Comparison of ENCODE assay signal across 20 cellular contexts in the genomic region with DNA sequence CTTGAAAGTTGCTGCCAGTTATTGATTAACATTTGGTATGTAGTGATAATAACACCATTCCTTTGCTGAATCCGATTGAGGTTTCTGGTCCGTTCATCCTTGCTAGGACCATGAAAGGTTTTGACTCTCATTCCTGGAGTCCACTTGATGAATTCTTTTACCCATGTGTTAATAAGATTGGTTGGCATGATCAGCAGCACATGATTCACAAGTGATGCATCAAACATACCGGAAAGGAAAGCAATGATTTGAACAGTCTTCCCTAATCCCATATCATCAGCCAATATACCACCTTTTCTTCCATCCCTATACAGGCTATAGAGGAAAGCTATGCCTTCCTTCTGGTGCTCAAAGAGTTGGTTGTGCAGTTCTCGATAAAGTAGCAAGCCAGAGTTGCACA. TPM values are rescaled to one million over a fixed set of nuclear protein-coding genes. Genes with fewer than 3 reads are reported as not detected.
A peak's percentile ranks its signal among the peaks of the same experiment; 100 is the strongest.
DNase-seq lines count a peak whose midpoint lies in the region; ATAC-seq, FAIRE-seq and TF ChIP-seq lines count a peak whose summit lies in the region.
"Had no signal": no experiment of that assay in that cellular context is flagged by ENCODE, and none has a peak within 500 bp of the region (broad histone marks: within the 10 kb centered on the region; RNA-seq: fewer than 3 reads in every experiment).

No MANE protein-coding gene starts in this region.

- no peak overlapping the region for H3K27ac Mint-ChIP-seq in astrocyte (ENCODE audit: unreplicated experiment)
- no peak overlapping the region for H3K27ac Mint-ChIP-seq in osteocyte (ENCODE audit: unreplicated experiment)
- H3K27ac Mint-ChIP-seq: CD8-positive, alpha-beta memory T cell had no signal

- H3K9me3 ChIP-seq in A549 (no peaks in the 10 kb centered on the region), astrocyte (ENCODE audit: insufficient read depth, low read depth, low read length) (no peaks in the 10 kb centered on the region)
- H3K9me3 ChIP-seq: BLaER1 treated with 17β-estradiol and CSF1 and Interleukin-3, amounts not matched to agents 10 nM and 100 nM had no signal

- peaks cover 8% of the 10 kb centered on the region for H3K36me3 ChIP-seq in astrocyte (ENCODE audit: insufficient read depth, low read length)

- FAIRE-seq in A549 (lab: Jason Lieb, UNC) (peak; percentile 46), astrocyte (lab: Jason Lieb, UNC) (peak; percentile 97)
- FAIRE-seq: D721Med, G401.6 had no signal

- peaks cover 37% of the 10 kb centered on the region for H3K79me2 ChIP-seq in astrocyte (ENCODE audit: insufficient read depth, low read length)

- H3K9ac ChIP-seq in astrocyte (ENCODE audit: low read length): no peak overlapping the region
- H3K9ac ChIP-seq: BLaER1 treated with 17β-estradiol and CSF1 and Interleukin-3, amounts not matched to agents 10 nM and 100 nM; KMS-11 had no signal

- H4K20me1 ChIP-seq in astrocyte (ENCODE audit: insufficient read depth, low read length): no peaks in the 10 kb centered on the region

- WGBS in A549 (ENCODE audit: missing lambda C conversion rate): 95% methylated on average over 4 of the region's 4 CpGs

- CTCF ChIA-PET in A549 (lab: Yijun Ruan, JAX): interaction anchor here (0.5 kb wide), 1 partner anchor 672 kb away, joined by 4 read pairs; no protein-coding TSS in a partner anchor

- no peaks in the 10 kb centered on the region for H3K27me3 Mint-ChIP-seq in astrocyte (ENCODE audit: low read depth, unreplicated experiment)
- H3K27me3 Mint-ChIP-seq in osteocyte (ENCODE audit: unreplicated experiment): no peaks in the 10 kb centered on the region
- H3K27me3 Mint-ChIP-seq: CD8-positive, alpha-beta memory T cell had no signal

- TF ChIP-seq POLR2A in A549 (IDR thresholded peaks at IDR 0.05; ENCODE audit: low read length): no peak

- H3K4me1 Mint-ChIP-seq in astrocyte (ENCODE audit: low read depth, unreplicated experiment) (peaks cover 2% of the 10 kb centered on the region), osteocyte (ENCODE audit: unreplicated experiment) (peaks cover 2% of the 10 kb centered on the region)

- H3K36me3 Mint-ChIP-seq in astrocyte (ENCODE audit: low read depth, unreplicated experiment) (no peaks in the 10 kb centered on the region), osteocyte (ENCODE audit: unreplicated experiment) (peaks cover 21% of the 10 kb centered on the region)

- no peak overlapping the region for H2AFZ ChIP-seq in astrocyte (ENCODE audit: low read depth, low read length)
- H2AFZ ChIP-seq: PC-9 had no signal

- H3K4me2 ChIP-seq in A549 (no peak overlapping the region), astrocyte (ENCODE audit: low read length) (peak overlapping the region; percentile 22)
- H3K4me2 ChIP-seq: BLaER1 treated with 17β-estradiol and CSF1 and Interleukin-3, amounts not matched to agents 10 nM and 100 nM; KMS-11; PC-9 had no signal

- H3K27me3 ChIP-seq in astrocyte (ENCODE audit: insufficient read depth, low read length): no peaks in the 10 kb centered on the region

- TF ChIP-seq EP300 in A549 (IDR thresholded peaks at IDR 0.05): no peak

- no peak for DNase-seq in A549 (ENCODE audit: low read depth in 1 of 2, low spot score in 1 of 2)
- peak; percentile 24 for DNase-seq in GM03348 (ENCODE audit: low spot score)
- peak; percentile 33 for DNase-seq in astrocyte (ENCODE audit: low read depth)
- DNase-seq in foreskin fibroblast: peak; percentile 23 to 48
- DNase-seq in stimulated activated CD4-positive, alpha-beta T cell treated with anti-CD3 and anti-CD28 coated beads, Interleukin-2, amount 100 ng/mL, for 24 hours: no peak
- DNase-seq in osteocyte (ENCODE audit: extremely low spot score, unreplicated experiment): no peak
- DNase-seq in activated T-cell treated with anti-CD3 and anti-CD28 coated beads, Interleukin-2, amount 50 U/mL, for 1 hour: no peak
- DNase-seq: CD8-positive, alpha-beta memory T cell; NCI-H1417; NCI-H187 treated with DMSO at 0.1 percent for 48 hours; NCI-H345; NCI-H524 treated with DMSO at 0.1 percent for 48 hours; PC-9; T-helper 1 cell had no signal

- no peak for TF ChIP-seq CTCF in A549 (IDR thresholded peaks at IDR 0.05)
- TF ChIP-seq CTCF in astrocyte (IDR thresholded peaks at IDR 0.05; ENCODE audit: insufficient read depth, low read depth, low read length): no peak
- TF ChIP-seq CTCF in foreskin fibroblast (IDR thresholded peaks at IDR 0.05; ENCODE audit: low read depth, low read length): no peak
- no peak for TF ChIP-seq CTCF in osteocyte (IDR thresholded peaks at IDR 0.05)

- POLR2A ChIA-PET in A549 (lab: Yijun Ruan, JAX): no interaction called here

- no peak overlapping the region for H3K27ac ChIP-seq in A549
- no peak overlapping the region for H3K27ac ChIP-seq in astrocyte (ENCODE audit: low read depth, low read length)
- H3K27ac ChIP-seq: 22Rv1; BLaER1 treated with 17β-estradiol and CSF1 and Interleukin-3, amounts not matched to agents 10 nM and 100 nM; KMS-11; PC-9 had no signal

- no peak for TF ChIP-seq RAD21 in A549 (conservative IDR thresholded peaks at IDR 0.05 in 1 of 2, IDR thresholded peaks at IDR 0.05 in 1 of 2)

- no peak overlapping the region for H3K4me3 ChIP-seq in A549
- no peak overlapping the region for H3K4me3 ChIP-seq in astrocyte (ENCODE audit: insufficient read depth, low read depth, low read length)
- H3K4me3 ChIP-seq in foreskin fibroblast (ENCODE audit: low read depth in 1 of 2, low read length in 2 of 2): no peak overlapping the region
- H3K4me3 ChIP-seq: BLaER1 treated with 17β-estradiol and CSF1 and Interleukin-3, amounts not matched to agents 10 nM and 100 nM; PC-9 had no signal

- H3K4me1 ChIP-seq in A549 (no peaks in the 10 kb centered on the region), astrocyte (ENCODE audit: insufficient read depth, low read length) (peaks cover 2% of the 10 kb centered on the region)
- H3K4me1 ChIP-seq: BLaER1 treated with 17β-estradiol and CSF1 and Interleukin-3, amounts not matched to agents 10 nM and 100 nM had no signal

- H3K4me3 Mint-ChIP-seq in astrocyte (ENCODE audit: unreplicated experiment) (no peak overlapping the region), osteocyte (ENCODE audit: unreplicated experiment) (no peak overlapping the region)
- H3K4me3 Mint-ChIP-seq: CD8-positive, alpha-beta memory T cell had no signal

- H3K9me3 Mint-ChIP-seq in astrocyte (ENCODE audit: unreplicated experiment) (no peaks in the 10 kb centered on the region), osteocyte (ENCODE audit: unreplicated experiment) (no peaks in the 10 kb centered on the region)
- H3K9me3 Mint-ChIP-seq: CD8-positive, alpha-beta memory T cell had no signal

- ATAC-seq in A549 (no peak), GM21737 (IDR thresholded peaks at IDR 0.05; ENCODE audit: unreplicated experiment) (no peak)

TF ChIP-seq in A549, 52 proteins besides CTCF, POLR2A, EP300 and RAD21:
- TF ChIP-seq HOXA7 (CRISPR knock-in tag; IDR thresholded peaks at IDR 0.05): no peak
- no peak for TF ChIP-seq ATOH8 (CRISPR knock-in tag; IDR thresholded peaks at IDR 0.05; ENCODE audit: low read depth)
- TF ChIP-seq MAFK (IDR thresholded peaks at IDR 0.05; ENCODE audit: partially characterized antibody): no peak
- TF ChIP-seq, protein P1, sequence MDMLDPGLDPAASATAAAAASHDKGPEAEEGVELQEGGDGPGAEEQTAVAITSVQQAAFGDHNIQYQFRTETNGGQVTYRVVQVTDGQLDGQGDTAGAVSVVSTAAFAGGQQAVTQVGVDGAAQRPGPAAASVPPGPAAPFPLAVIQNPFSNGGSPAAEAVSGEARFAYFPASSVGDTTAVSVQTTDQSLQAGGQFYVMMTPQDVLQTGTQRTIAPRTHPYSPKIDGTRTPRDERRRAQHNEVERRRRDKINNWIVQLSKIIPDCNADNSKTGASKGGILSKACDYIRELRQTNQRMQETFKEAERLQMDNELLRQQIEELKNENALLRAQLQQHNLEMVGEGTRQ (IDR thresholded peaks at IDR 0.05): no peak
- TF ChIP-seq JUN (IDR thresholded peaks at IDR 0.05): no peak
- TF ChIP-seq, protein P2, sequence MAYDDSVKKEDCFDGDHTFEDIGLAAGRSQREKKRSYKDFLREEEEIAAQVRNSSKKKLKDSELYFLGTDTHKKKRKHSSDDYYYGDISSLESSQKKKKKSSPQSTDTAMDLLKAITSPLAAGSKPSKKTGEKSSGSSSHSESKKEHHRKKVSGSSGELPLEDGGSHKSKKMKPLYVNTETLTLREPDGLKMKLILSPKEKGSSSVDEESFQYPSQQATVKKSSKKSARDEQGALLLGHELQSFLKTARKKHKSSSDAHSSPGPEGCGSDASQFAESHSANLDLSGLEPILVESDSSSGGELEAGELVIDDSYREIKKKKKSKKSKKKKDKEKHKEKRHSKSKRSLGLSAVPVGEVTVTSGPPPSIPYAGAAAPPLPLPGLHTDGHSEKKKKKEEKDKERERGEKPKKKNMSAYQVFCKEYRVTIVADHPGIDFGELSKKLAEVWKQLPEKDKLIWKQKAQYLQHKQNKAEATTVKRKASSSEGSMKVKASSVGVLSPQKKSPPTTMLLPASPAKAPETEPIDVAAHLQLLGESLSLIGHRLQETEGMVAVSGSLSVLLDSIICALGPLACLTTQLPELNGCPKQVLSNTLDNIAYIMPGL (CRISPR knock-in tag; IDR thresholded peaks at IDR 0.05; ENCODE audit: borderline replicate concordance): no peak
- no peak for TF ChIP-seq KDM5A (IDR thresholded peaks at IDR 0.05)
- TF ChIP-seq FOSB (CRISPR knock-in tag; IDR thresholded peaks at IDR 0.05): no peak
- no peak for TF ChIP-seq KDM1A (IDR thresholded peaks at IDR 0.05; ENCODE audit: low read depth)

RNA-seq across cellular contexts. Expression of gene PIN4, which starts 26.6 kb away (rescaled TPM):
- polyA plus RNA-seq in A549 (2011; rRNA removed) (24.0 and 43.4 TPM in 2 replicates), A549 (2017; fragmentation: RNase III; extraction: RNeasy Plus Mini Kit Qiagen cat#74134 plus additional on column Dnase treatment) (105 to 111 TPM (median 109 TPM) in 3 replicates)
- 18.2 and 22.0 TPM in 2 replicates for polyA plus RNA-seq in A549 (2012; cell fraction: cytosol; rRNA removed)
- polyA plus RNA-seq in A549 (2012; cell fraction: nucleus; rRNA removed): 1.4 and 3.2 TPM in 2 replicates
- 3.6 TPM in 2 replicates for polyA minus RNA-seq in A549 (2011; rRNA and poly(A)+ RNA removed)
- total RNA-seq in astrocyte (7.9 and 8.7 TPM in 2 replicates), osteocyte (10.9 and 12.1 TPM in 2 replicates)

RNA-seq across cellular contexts. Expression of gene ERCC6L, which starts 30.7 kb away (rescaled TPM):
- polyA plus RNA-seq in A549 (2011; rRNA removed) (7.6 and 10.4 TPM in 2 replicates), A549 (2017; fragmentation: RNase III; extraction: RNeasy Plus Mini Kit Qiagen cat#74134 plus additional on column Dnase treatment) (12.1 to 14.2 TPM (median 13.5 TPM) in 3 replicates)
- 3.0 TPM in 2 replicates for polyA plus RNA-seq in A549 (2012; cell fraction: cytosol; rRNA removed)
- polyA plus RNA-seq in A549 (2012; cell fraction: nucleus; rRNA removed): 1.9 and 2.2 TPM in 2 replicates
- polyA minus RNA-seq in A549 (2011; rRNA and poly(A)+ RNA removed): 4.7 and 4.9 TPM in 2 replicates
- total RNA-seq in astrocyte (0.55 and 1.0 TPM in 2 replicates), osteocyte (1.1 and 1.3 TPM in 2 replicates)

Comparison
In these comparisons a context has a peak if more than half of its experiments do, and no peak if none do; other contexts are left out.
1. DNase-seq: peak in GM03348 (single experiment), astrocyte (single experiment) and foreskin fibroblast (2 of 2); none in A549 (0 of 2), stimulated activated CD4-positive, alpha-beta T cell treated with anti-CD3 and anti-CD28 coated beads, Interleukin-2, amount 100 ng/mL, for 24 hours (0 of 2), osteocyte (single experiment) and activated T-cell treated with anti-CD3 and anti-CD28 coated beads, Interleukin-2, amount 50 U/mL, for 1 hour (single experiment).